In the genomic region with DNA sequence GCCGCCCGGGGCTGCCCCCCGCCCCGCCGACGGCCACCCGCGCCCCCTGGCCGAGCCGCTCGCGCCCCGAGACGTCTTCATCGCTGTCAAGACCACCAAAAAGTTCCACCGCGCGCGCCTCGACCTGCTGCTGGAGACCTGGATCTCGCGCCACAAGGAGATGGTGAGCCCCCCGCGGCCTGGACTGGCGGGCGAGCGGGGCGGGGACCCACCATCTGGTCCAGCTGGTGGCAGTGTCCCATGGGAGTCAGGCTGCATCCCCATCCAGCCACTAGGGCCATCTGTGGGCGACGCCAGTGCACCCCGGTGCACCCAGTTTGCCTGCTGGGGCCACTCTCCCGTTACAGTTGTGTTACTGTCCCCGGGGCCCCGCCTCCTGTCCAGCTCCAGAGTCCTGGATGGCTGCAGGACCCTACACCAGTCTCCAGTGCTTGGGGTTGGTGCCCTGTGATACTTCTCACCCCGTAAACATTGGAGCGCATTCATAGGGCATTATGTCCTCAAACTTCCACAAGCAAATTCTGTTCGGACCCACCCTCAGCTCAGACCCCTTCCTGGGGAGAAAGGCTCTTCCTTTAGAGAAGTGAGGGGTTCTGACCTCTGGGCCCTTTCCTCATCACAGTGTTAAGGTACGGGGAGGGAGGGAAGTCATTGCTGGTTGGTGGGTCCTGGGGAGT, we compare ENCODE assay signal across 8 cellular contexts. TPM values are rescaled to one million over a fixed set of nuclear protein-coding genes. Genes with fewer than 3 reads are reported as not detected.
DNase-seq lines count a peak whose midpoint lies in the region; ATAC-seq, FAIRE-seq and TF ChIP-seq lines count a peak whose summit lies in the region.

No MANE protein-coding gene starts in this region.

- H3K9me2 ChIP-seq in neural cell (ENCODE audit: insufficient read depth, low read length) = no peaks in the 10 kb centered on the region

- FAIRE-seq in GM12891 (lab: Jason Lieb, UNC) = peak; percentile 62

- TF ChIP-seq POLR2A in GM12891 (IDR thresholded peaks at IDR 0.05; ENCODE audit: low read depth, low read length) = no peak

- peaks cover 57% of the 10 kb centered on the region for H3K36me3 Mint-ChIP-seq in effector memory CD8-positive, alpha-beta T cell (ENCODE audit: insufficient read depth)

- peak overlapping the region; percentile 95 to 98 for H3K4me3 Mint-ChIP-seq in effector memory CD8-positive, alpha-beta T cell

- H3F3A ChIP-seq in neural cell (ENCODE audit: insufficient read depth, low read length, poor library complexity, severe bottlenecking) = no peaks in the 10 kb centered on the region

- H3K27ac Mint-ChIP-seq in effector memory CD8-positive, alpha-beta T cell = peak overlapping the region; percentile 85 to 97

- no peak for TF ChIP-seq RAD21 in neural cell (conservative IDR thresholded peaks at IDR 0.05)

- no peaks in the 10 kb centered on the region for H4K20me1 ChIP-seq in neural cell (ENCODE audit: insufficient read depth)

- H3K4me3 ChIP-seq in AG04450 (ENCODE audit: low read depth, low read length) = peak overlapping the region; percentile 58
- peak overlapping the region; percentile 76 for H3K4me3 ChIP-seq in SK-N-MC
- H3K4me3 ChIP-seq in neural cell (ENCODE audit: low read length) = peak overlapping the region; percentile 57

- H3K4me2 ChIP-seq in neural cell (ENCODE audit: low read length) = no peak overlapping the region

- H3K9ac ChIP-seq in SK-N-MC (ENCODE audit: insufficient read length) = no peak overlapping the region
- H3K9ac ChIP-seq in neural cell (ENCODE audit: low read length) = no peak overlapping the region

- DNase-seq in AG04450 (ENCODE audit: low read depth, low spot score) = no peak
- DNase-seq in GM12891 (ENCODE audit: insufficient read length, low spot score) = no peak
- DNase-seq in SK-N-MC (ENCODE audit: low read depth, low spot score) = no peak
- DNase-seq in effector memory CD8-positive, alpha-beta T cell = no peak
- DNase-seq in KG1 (lab: John Stamatoyannopoulos, UW) = no peak

- TF ChIP-seq CTCF in AG04450 (IDR thresholded peaks at IDR 0.05; ENCODE audit: low read depth, low read length) (peak; percentile 4; the same call in 1 of the 2 replicates), neural cell (IDR thresholded peaks at IDR 0.05; ENCODE audit: poor library complexity, severe bottlenecking) (no peak)

- H3K9me3 ChIP-seq in AG04450 (ENCODE audit: control insufficient read depth, insufficient read depth, low read length) (peaks cover 6% of the 10 kb centered on the region; the same call in 1 of the 2 replicates), SK-N-MC (ENCODE audit: low read depth, low read length) (no peaks in the 10 kb centered on the region), neural cell (ENCODE audit: low read length) (no peaks in the 10 kb centered on the region)

- TF ChIP-seq EP300 in neural cell (conservative IDR thresholded peaks at IDR 0.05; ENCODE audit: poor library complexity, severe bottlenecking) = no peak

- no peak for ATAC-seq in effector memory CD8-positive, alpha-beta T cell (replicated peaks)
- ATAC-seq in GM19467 (IDR thresholded peaks at IDR 0.05; ENCODE audit: unreplicated experiment) (no peak), GM21381 (IDR thresholded peaks at IDR 0.05; ENCODE audit: unreplicated experiment) (no peak)

- POLR2A ChIA-PET in AG04450 (lab: Yijun Ruan, JAX) = interaction anchor here (0.5 to 0.7 kb wide), 2 partner anchors 36 to 92 kb away, joined by 3 to 4 read pairs; no protein-coding TSS in a partner anchor

- H3K9me3 Mint-ChIP-seq in effector memory CD8-positive, alpha-beta T cell = no peaks in the 10 kb centered on the region

- H3K36me3 ChIP-seq in SK-N-MC (ENCODE audit: insufficient read depth, low read length) (no peaks in the 10 kb centered on the region), neural cell (ENCODE audit: insufficient read depth, low read length) (no peaks in the 10 kb centered on the region)

- H3K4me1 Mint-ChIP-seq in effector memory CD8-positive, alpha-beta T cell (ENCODE audit: low read depth in 2 of 2) = peaks cover 14 to 31% of the 10 kb centered on the region in 2 donors

- peaks cover 34% of the 10 kb centered on the region for H3K79me2 ChIP-seq in neural cell (replicated peaks; ENCODE audit: insufficient read depth, low read length)

- H3K27me3 Mint-ChIP-seq in effector memory CD8-positive, alpha-beta T cell = no peaks in the 10 kb centered on the region

- CTCF ChIA-PET in AG04450 (lab: Charles Lee) = interaction anchor here (1.3 kb wide), 1 partner anchor 41 kb away, joined by 3 read pairs; no protein-coding TSS in a partner anchor

- H3K27me3 ChIP-seq in AG04450 (ENCODE audit: control insufficient read depth, insufficient read depth, low read length) = no peaks in the 10 kb centered on the region
- peaks cover 10% of the 10 kb centered on the region for H3K27me3 ChIP-seq in neural cell (ENCODE audit: insufficient read depth, low read depth, low read length)

- H3K27ac ChIP-seq in AG04450 (ENCODE audit: low read depth, low read length) (no peak overlapping the region), SK-N-MC (no peak overlapping the region), neural cell (ENCODE audit: low read length) (no peak overlapping the region)

- no peak overlapping the region for H2AFZ ChIP-seq in neural cell (ENCODE audit: low read depth, low read length)

TF ChIP-seq in GM12891, 5 proteins besides CTCF, POLR2A, EP300 and RAD21:
- TF ChIP-seq POLR2AphosphoS5 (IDR thresholded peaks at IDR 0.05; ENCODE audit: low read depth, low read length) (no peak), POU2F2 (IDR thresholded peaks at IDR 0.05; ENCODE audit: low read depth, low read length) (no peak), TAF1 (IDR thresholded peaks at IDR 0.05; ENCODE audit: low read depth, low read length) (no peak), PAX5 (IDR thresholded peaks at IDR 0.05; ENCODE audit: insufficient read depth, low read length, severe bottlenecking) (no peak), SPI1 (IDR thresholded peaks at IDR 0.05; ENCODE audit: low read depth, low read length) (no peak)

TF ChIP-seq in neural cell, 6 proteins besides CTCF, POLR2A, EP300 and RAD21:
- TF ChIP-seq TAF1 (IDR thresholded peaks at IDR 0.05; ENCODE audit: low read depth) (no peak), SMC3 (conservative IDR thresholded peaks at IDR 0.05; ENCODE audit: poor library complexity) (no peak)

RNA-seq across cellular contexts. Expression of a gene that starts 0.7 kb away (rescaled TPM):
- 1.6 and 2.4 TPM in 2 replicates for polyA plus RNA-seq in AG04450 (2011; rRNA removed)
- 1.8 and 2.8 TPM in 2 replicates for polyA minus RNA-seq in AG04450 (2011; rRNA and poly(A)+ RNA removed)
- 0.04 TPM for polyA plus RNA-seq in GM12891 (2012; ENCODE audit: low read depth, missing spikeins)
- 0.30 and 1.5 TPM in 2 replicates for polyA plus RNA-seq in neural cell
- polyA minus RNA-seq in neural cell = 0.49 TPM in 1 of 2 replicates, not detected in the other

RNA-seq across cellular contexts. Expression of a gene that starts 35.1 kb away (rescaled TPM):
- polyA plus RNA-seq in AG04450 (2011; rRNA removed) = 6.2 and 9.8 TPM in 2 replicates
- 5.3 and 6.2 TPM in 2 replicates for polyA minus RNA-seq in AG04450 (2011; rRNA and poly(A)+ RNA removed)
- polyA plus RNA-seq in GM12891 (2012; ENCODE audit: low read depth, missing spikeins) = 13.5 TPM
- 60.3 and 68.6 TPM in 2 replicates for polyA plus RNA-seq in neural cell
- polyA minus RNA-seq in neural cell = 24.8 and 30.9 TPM in 2 replicates

RNA-seq across cellular contexts. Expression of a gene that starts 38.5 kb away (rescaled TPM):
- polyA plus RNA-seq in AG04450 (2011; rRNA removed) = 6.8 and 8.9 TPM in 2 replicates
- 8.1 and 9.9 TPM in 2 replicates for polyA minus RNA-seq in AG04450 (2011; rRNA and poly(A)+ RNA removed)
- polyA plus RNA-seq in GM12891 (2012; ENCODE audit: low read depth, missing spikeins) = 2.6 TPM
- polyA plus RNA-seq in neural cell = 15.2 and 21.2 TPM in 2 replicates
- polyA minus RNA-seq in neural cell = 32.5 and 37.3 TPM in 2 replicates

RNA-seq across cellular contexts. Expression of a gene that starts 44.1 kb away (rescaled TPM):
- polyA plus RNA-seq in AG04450 (2011; rRNA removed) (not detected in 2 replicates), neural cell (not detected in 2 replicates)
- not detected in 2 replicates for polyA minus RNA-seq in AG04450 (2011; rRNA and poly(A)+ RNA removed)
- not detected for polyA plus RNA-seq in GM12891 (2012; ENCODE audit: low read depth, missing spikeins)
- not detected in 2 replicates for polyA minus RNA-seq in neural cell
